8 cellular contexts compared by ENCODE assay signal in the genomic region with DNA sequence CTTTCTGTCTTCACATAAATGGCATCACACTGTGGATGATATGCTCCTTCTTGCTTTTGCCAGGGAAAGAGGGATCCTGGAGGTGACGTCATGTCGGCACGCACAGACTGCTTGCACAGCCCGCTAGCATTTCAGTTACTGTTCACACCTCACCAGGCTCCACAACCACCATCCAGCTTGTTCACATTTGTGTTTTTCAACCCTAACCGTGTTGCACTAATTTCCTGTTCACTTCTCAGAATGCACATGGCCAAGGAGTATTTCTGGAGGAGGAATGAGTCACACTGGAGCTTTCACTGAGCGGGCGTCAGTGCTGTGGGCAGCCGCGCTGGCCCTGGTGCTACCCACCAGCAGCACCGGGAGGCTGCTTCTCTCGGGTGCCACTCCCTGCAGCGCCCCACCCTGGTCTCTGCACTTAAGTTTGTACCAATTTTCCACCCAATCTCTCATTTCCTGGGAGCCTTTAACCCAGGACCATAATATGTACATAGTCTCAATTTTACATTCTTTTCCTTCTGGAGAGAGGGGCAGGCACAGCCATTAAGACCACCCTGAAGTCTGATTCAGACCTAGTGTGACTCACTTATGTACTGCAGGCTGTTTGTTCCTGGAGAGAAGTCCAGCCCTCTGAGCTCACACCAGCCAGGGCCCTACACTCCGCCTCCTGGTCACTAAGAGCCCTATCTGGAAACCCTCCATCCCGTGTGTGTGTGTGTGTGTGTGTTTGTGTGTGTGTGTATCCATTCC.
DNase-seq lines count a peak whose midpoint lies in the region; ATAC-seq and TF ChIP-seq lines count a peak whose summit lies in the region.

No MANE protein-coding gene starts in this region.

- no peaks in the 10 kb centered on the region for H3K9me3 Mint-ChIP-seq in CD4-positive, CD25-positive, alpha-beta regulatory T cell
- no peaks in the 10 kb centered on the region for H3K9me3 Mint-ChIP-seq in activated T-helper 1 cell treated with anti-CD3 and anti-CD28 coated beads, Interleukin-12 subunit alpha, Interleukin-12 subunit beta, Interleukin-2, Interleukin-4 antibody, amounts not matched to agents 30 ng/mL and 10 ng/mL and 1 ng/mL, durations not matched to agents 14 hours and 24 hours and 36 hours

- intact Hi-C loops in HCT116 (cut with micrococcal nuclease) (loop anchor here (2.0 to 5.0 kb wide), 3 partner anchors 65 to 245 kb away; partner anchors contain the start of genes MBP and ZNF236), OCI-LY7 (cut with micrococcal nuclease; ENCODE audit: unreplicated experiment) (loop anchor here (1.0 kb wide), 1 partner anchor 12 kb away; no protein-coding TSS in a partner anchor)
- intact Hi-C loops in activated T-helper 1 cell treated with anti-CD3 and anti-CD28 coated beads, Interleukin-12 subunit alpha, Interleukin-12 subunit beta, Interleukin-2, Interleukin-4 antibody, amounts not matched to agents 30 ng/mL and 10 ng/mL and 1 ng/mL, durations not matched to agents 14 hours and 24 hours and 36 hours (cut with micrococcal nuclease): loop anchor here (1.0 to 10.0 kb wide), 6 partner anchors 13 to 1859 kb away; partner anchors contain the start of genes PTGR3 and ZNF516

- H3K27me3 ChIP-seq in CD4-positive, CD25-positive, alpha-beta regulatory T cell (ENCODE audit: control insufficient read depth, insufficient read depth, low read length): no peaks in the 10 kb centered on the region
- no peaks in the 10 kb centered on the region for H3K27me3 ChIP-seq in HCT116 (ENCODE audit: insufficient read depth, low read length)
- H3K27me3 ChIP-seq in gastroesophageal sphincter: no peaks in the 10 kb centered on the region

- CTCF ChIA-PET in HCT116 (lab: Charles Lee): interaction anchor here (0.8 to 1.5 kb wide), 3 partner anchors 11 to 145 kb away, joined by 3 to 4 read pairs (median 3); no protein-coding TSS in a partner anchor
- CTCF ChIA-PET in OCI-LY7 (lab: Charles Lee; ENCODE audit: unreplicated experiment): no interaction called here

- no peaks in the 10 kb centered on the region for H3K27me3 Mint-ChIP-seq in CD4-positive, CD25-positive, alpha-beta regulatory T cell
- H3K27me3 Mint-ChIP-seq in activated T-helper 1 cell treated with anti-CD3 and anti-CD28 coated beads, Interleukin-12 subunit alpha, Interleukin-12 subunit beta, Interleukin-2, Interleukin-4 antibody, amounts not matched to agents 30 ng/mL and 10 ng/mL and 1 ng/mL, durations not matched to agents 14 hours and 24 hours and 36 hours (ENCODE audit: insufficient read depth): no peaks in the 10 kb centered on the region

- peak overlapping the region; percentile 77 for H3K4me2 ChIP-seq in HCT116 (ENCODE audit: low read length)
- 0 out of 2 replicates have a peak overlapping the region, but pooled peaks have one; percentile 45 for H3K4me2 ChIP-seq in OCI-LY7 (ENCODE audit: low read length)

- TF ChIP-seq POLR2A in HCT116 (IDR thresholded peaks at IDR 0.05; ENCODE audit: borderline replicate concordance, extremely low read depth, insufficient read depth, insufficient read length) (no peak), gastroesophageal sphincter (IDR thresholded peaks at IDR 0.05) (no peak)

- H3K4me3 ChIP-seq in CD4-positive, CD25-positive, alpha-beta regulatory T cell (ENCODE audit: low read depth, low read length): peak overlapping the region; percentile 45
- H3K4me3 ChIP-seq in HCT116 (replicated peaks in 1 of 2; ENCODE audit: low read depth in 1 of 2, low read length in 2 of 2) (peak overlapping the region in 1 of 2 experiments; percentile 37; a peak in 3 of 4 replicates), OCI-LY7 (ENCODE audit: low read depth, low read length, poor library complexity, severe bottlenecking) (no peak overlapping the region), gastroesophageal sphincter (no peak overlapping the region)

- no peak for TF ChIP-seq EP300 in gastroesophageal sphincter (IDR thresholded peaks at IDR 0.05)

- no peaks in the 10 kb centered on the region for H4K20me1 ChIP-seq in HCT116 (ENCODE audit: insufficient read depth)
- H4K20me1 ChIP-seq in OCI-LY7 (ENCODE audit: insufficient read depth, low read length): no peaks in the 10 kb centered on the region

- H3K4me3 Mint-ChIP-seq in CD4-positive, CD25-positive, alpha-beta regulatory T cell: peak overlapping the region; percentile 64 to 83 (median 79)
- H3K4me3 Mint-ChIP-seq in activated T-helper 1 cell treated with anti-CD3 and anti-CD28 coated beads, Interleukin-12 subunit alpha, Interleukin-12 subunit beta, Interleukin-2, Interleukin-4 antibody, amounts not matched to agents 30 ng/mL and 10 ng/mL and 1 ng/mL, durations not matched to agents 14 hours and 24 hours and 36 hours: peak overlapping the region; percentile 76

- peaks cover 31 to 99% (median 80%) of the 10 kb centered on the region in 4 donors for H3K4me1 Mint-ChIP-seq in CD4-positive, CD25-positive, alpha-beta regulatory T cell
- H3K4me1 Mint-ChIP-seq in activated T-helper 1 cell treated with anti-CD3 and anti-CD28 coated beads, Interleukin-12 subunit alpha, Interleukin-12 subunit beta, Interleukin-2, Interleukin-4 antibody, amounts not matched to agents 30 ng/mL and 10 ng/mL and 1 ng/mL, durations not matched to agents 14 hours and 24 hours and 36 hours (ENCODE audit: low read depth): peaks cover 100% of the 10 kb centered on the region

- peak; percentile 50 to 51 for ATAC-seq in CD4-positive, CD25-positive, alpha-beta regulatory T cell (ENCODE audit: low read depth in 2 of 2)
- peak; percentile 84 for ATAC-seq in HCT116
- peak; percentile 79 for ATAC-seq in gastroesophageal sphincter

- H3K9ac ChIP-seq in HCT116 (ENCODE audit: low read length): peak overlapping the region; percentile 54

- RAD21 ChIA-PET in HCT116 (lab: Charles Lee; ENCODE audit: low non-redundant PET in 1 of 2, low total read pairs in 2 of 2, uncharacterized antibody in 2 of 2, unreplicated experiment in 2 of 2): interaction anchor here in 1 of 2 experiments (1.1 kb wide), 1 partner anchor 144 kb away, joined by 3 read pairs; no protein-coding TSS in a partner anchor

- H3K36me3 ChIP-seq in CD4-positive, CD25-positive, alpha-beta regulatory T cell (ENCODE audit: control insufficient read depth, insufficient read depth, low read length): peaks cover 31% of the 10 kb centered on the region
- H3K36me3 ChIP-seq in HCT116 (ENCODE audit: control insufficient read depth in 1 of 2, insufficient read depth in 2 of 2, low read length in 2 of 2) (peaks cover 0 to 13% of the 10 kb centered on the region in 2 experiments; a peak in 1 of 4 replicates), OCI-LY7 (ENCODE audit: insufficient read depth, low read length) (peaks cover 23% of the 10 kb centered on the region), gastroesophageal sphincter (peaks cover 0 to 30% of the 10 kb centered on the region in 2 donors)

- POLR2A ChIA-PET in HCT116 (lab: Charles Lee) (interaction anchor here (0.9 kb wide), 1 partner anchor 34 kb away, joined by 3 read pairs; no protein-coding TSS in a partner anchor), OCI-LY7 (lab: Charles Lee) (no interaction called here)

- H3K4me1 ChIP-seq in CD4-positive, CD25-positive, alpha-beta regulatory T cell (ENCODE audit: control insufficient read depth, insufficient read depth, low read length, poor library complexity, severe bottlenecking): peaks cover 93% of the 10 kb centered on the region
- H3K4me1 ChIP-seq in HCT116 (ENCODE audit: control insufficient read depth in 1 of 2, insufficient read depth in 2 of 2, low read length in 2 of 2) (peaks cover 52 to 81% of the 10 kb centered on the region in 2 experiments), OCI-LY7 (ENCODE audit: insufficient read depth, low read length, poor library complexity, severe bottlenecking) (peaks cover 47% of the 10 kb centered on the region), gastroesophageal sphincter (peaks cover 0 to 56% (median 38%) of the 10 kb centered on the region in 3 donors)

- H3K9me2 ChIP-seq in HCT116 (ENCODE audit: insufficient read depth) (no peaks in the 10 kb centered on the region), OCI-LY7 (ENCODE audit: insufficient read depth, low read length) (no peaks in the 10 kb centered on the region)

- H3K9me3 ChIP-seq in CD4-positive, CD25-positive, alpha-beta regulatory T cell (ENCODE audit: control insufficient read depth in 2 of 2, low read length in 2 of 2): no peaks in the 10 kb centered on the region
- H3K9me3 ChIP-seq in HCT116 (ENCODE audit: control insufficient read depth in 1 of 2, insufficient read depth in 1 of 2, low read depth in 1 of 2, low read length in 2 of 2) (no peaks in the 10 kb centered on the region), OCI-LY7 (ENCODE audit: low read length) (no peaks in the 10 kb centered on the region), gastroesophageal sphincter (no peaks in the 10 kb centered on the region)

- TF ChIP-seq RAD21 in HCT116 (IDR thresholded peaks at IDR 0.05; ENCODE audit: low read depth): no peak

- TF ChIP-seq CTCF in HCT116 (IDR thresholded peaks at IDR 0.05 in 2 of 3, conservative IDR thresholded peaks at IDR 0.05 in 1 of 3; ENCODE audit: borderline replicate concordance in 1 of 3, insufficient read depth in 1 of 3, low read depth in 2 of 3, low read length in 2 of 3): peak in 2 of 3 experiments; percentile 15 to 34; a peak in 2 of 6 replicates
- TF ChIP-seq CTCF in OCI-LY7 (conservative IDR thresholded peaks at IDR 0.05; ENCODE audit: low read length): peak; percentile 39; the same call in 1 of the 2 replicates
- no peak for TF ChIP-seq CTCF in gastroesophageal sphincter (IDR thresholded peaks at IDR 0.05)

- WGBS in gastroesophageal sphincter (ENCODE audit: low coverage in 1 of 2), 2 donors: 20 to 38% methylated on average over 2 to 11 of the region's 14 CpGs

- H3K79me2 ChIP-seq in HCT116 (ENCODE audit: insufficient read depth, low read length) (peaks cover 34% of the 10 kb centered on the region; the same call in 1 of the 2 replicates), OCI-LY7 (ENCODE audit: insufficient read depth, low read depth, low read length) (no peaks in the 10 kb centered on the region)

- peaks cover 42% of the 10 kb centered on the region for H3K36me3 Mint-ChIP-seq in CD4-positive, CD25-positive, alpha-beta regulatory T cell
- peaks cover 43% of the 10 kb centered on the region for H3K36me3 Mint-ChIP-seq in activated T-helper 1 cell treated with anti-CD3 and anti-CD28 coated beads, Interleukin-12 subunit alpha, Interleukin-12 subunit beta, Interleukin-2, Interleukin-4 antibody, amounts not matched to agents 30 ng/mL and 10 ng/mL and 1 ng/mL, durations not matched to agents 14 hours and 24 hours and 36 hours (ENCODE audit: low read depth)

- no peak overlapping the region for H2AFZ ChIP-seq in HCT116 (ENCODE audit: low read depth, low read length, poor library complexity, severe bottlenecking)
- H2AFZ ChIP-seq in OCI-LY7 (ENCODE audit: low read length): no peak overlapping the region

- H3K27ac Mint-ChIP-seq in CD4-positive, CD25-positive, alpha-beta regulatory T cell: peak overlapping the region; percentile 94 to 99 (median 98)
- peak overlapping the region; percentile 96 for H3K27ac Mint-ChIP-seq in activated T-helper 1 cell treated with anti-CD3 and anti-CD28 coated beads, Interleukin-12 subunit alpha, Interleukin-12 subunit beta, Interleukin-2, Interleukin-4 antibody, amounts not matched to agents 30 ng/mL and 10 ng/mL and 1 ng/mL, durations not matched to agents 14 hours and 24 hours and 36 hours

- BruUV-seq in HCT116 (replicated peaks; lab: Mats Ljungman, UMichigan) (no TSS peak), OCI-LY7 (replicated peaks; lab: Mats Ljungman, UMichigan) (no TSS peak)

- H3K27ac ChIP-seq in CD4-positive, CD25-positive, alpha-beta regulatory T cell (ENCODE audit: insufficient read depth, low read length, poor library complexity, severe bottlenecking): peak overlapping the region; percentile 75
- H3K27ac ChIP-seq in HCT116 (ENCODE audit: low read depth, low read length): peak overlapping the region; percentile 67
- H3K27ac ChIP-seq in OCI-LY7 (ENCODE audit: low read depth, low read length, poor library complexity, severe bottlenecking): no peak overlapping the region
- peak overlapping the region; percentile 8 to 81 (median 70) for H3K27ac ChIP-seq in gastroesophageal sphincter

- DNase-seq in CD4-positive, CD25-positive, alpha-beta regulatory T cell: peak; percentile 38 to 88 (median 51)
- peak; percentile 75 for DNase-seq in HCT116 (ENCODE audit: low read depth, low spot score)
- no peak for DNase-seq in OCI-LY7 (ENCODE audit: low spot score)
- DNase-seq in activated T-helper 1 cell treated with anti-CD3 and anti-CD28 coated beads, Interleukin-12 subunit alpha, Interleukin-12 subunit beta, Interleukin-2, Interleukin-4 antibody, amounts not matched to agents 30 ng/mL and 10 ng/mL and 1 ng/mL, durations not matched to agents 14 hours and 24 hours and 36 hours (ENCODE audit: low spot score): peak; percentile 75
- DNase-seq in renal cortical epithelial cell (ENCODE audit: low read depth): peak; percentile 93
- DNase-seq in NCI-H1417 treated with DMSO at 0.1 percent for 48 hours (lab: John Stamatoyannopoulos, UW): no peak
- DNase-seq in NCI-H526 treated with DMSO at 0.1 percent for 48 hours (lab: John Stamatoyannopoulos, UW): no peak

Comparison
In these comparisons a context has a peak if more than half of its experiments do, and no peak if none do; other contexts are left out.
1. DNase-seq: peak in CD4-positive, CD25-positive, alpha-beta regulatory T cell (3 of 3), HCT116 (single experiment), activated T-helper 1 cell treated with anti-CD3 and anti-CD28 coated beads, Interleukin-12 subunit alpha, Interleukin-12 subunit beta, Interleukin-2, Interleukin-4 antibody, amounts not matched to agents 30 ng/mL and 10 ng/mL and 1 ng/mL, durations not matched to agents 14 hours and 24 hours and 36 hours (single experiment) and renal cortical epithelial cell (single experiment); none in OCI-LY7 (single experiment), NCI-H1417 treated with DMSO at 0.1 percent for 48 hours (single experiment) and NCI-H526 treated with DMSO at 0.1 percent for 48 hours (single experiment).
2. CTCF ChIP-seq: peak in HCT116 (2 of 3) and OCI-LY7 (single experiment); none in gastroesophageal sphincter (0 of 4).
3. Peak in every context shown above with its lines, with median percentiles within 50 percentile points of each other: ATAC-seq.